In the genomic region with DNA sequence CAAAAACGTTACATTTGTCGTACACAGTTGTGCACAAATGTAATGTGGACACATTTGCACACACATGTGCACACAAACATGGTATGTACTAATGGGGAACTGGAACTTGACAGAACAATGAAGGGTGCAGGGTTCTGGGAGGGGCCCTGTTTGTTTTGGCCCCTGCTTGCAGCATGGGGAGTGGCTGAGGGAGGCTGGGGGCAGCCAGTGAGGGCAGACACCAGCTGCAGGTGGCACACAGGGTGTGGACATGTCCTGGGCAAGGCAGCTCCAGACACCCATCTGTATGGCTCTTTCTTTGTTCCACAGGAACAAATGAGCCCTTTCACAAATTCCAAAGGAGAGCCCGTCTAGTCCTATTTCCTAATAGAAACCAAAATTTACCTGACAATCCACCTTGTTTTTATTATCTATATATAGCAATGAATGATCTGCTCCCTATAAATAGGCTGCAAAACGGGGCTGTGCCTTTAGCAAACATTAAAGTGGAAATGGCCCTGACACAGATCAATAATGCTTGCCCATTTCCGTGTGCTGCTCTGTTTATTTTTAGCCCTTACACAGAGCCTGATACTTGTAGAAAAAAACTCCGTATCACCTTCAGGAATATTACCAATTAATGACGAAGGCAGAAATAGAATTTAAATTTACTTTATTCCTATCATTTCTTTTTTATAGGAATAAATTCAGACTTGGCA, we compare ENCODE assay signal across 25 cellular contexts. TPM values are rescaled to one million over a fixed set of nuclear protein-coding genes. Genes with fewer than 3 reads are reported as not detected.
DNase-seq lines count a peak whose midpoint lies in the region; ATAC-seq and TF ChIP-seq lines count a peak whose summit lies in the region.
"Had no signal": no experiment of that assay in that cellular context is flagged by ENCODE, and none has a peak within 500 bp of the region (broad histone marks: within the 10 kb centered on the region; RNA-seq: fewer than 3 reads in every experiment).

No MANE protein-coding gene starts in this region.

- H3K36me3 Mint-ChIP-seq in progenitor cell of endocrine pancreas (ENCODE audit: insufficient read depth), result peaks cover 1% of the 10 kb centered on the region

- H3K27me3 ChIP-seq in colonic mucosa, result no peaks in the 10 kb centered on the region
- H3K27me3 ChIP-seq: brain microvascular endothelial cell, esophagus muscularis mucosa, gastrocnemius medialis had no signal

- TF ChIP-seq CTCF in LNCaP clone FGC (IDR thresholded peaks at IDR 0.05; ENCODE audit: control insufficient read depth, extremely low read depth, insufficient read depth) (no peak), colonic mucosa (IDR thresholded peaks at IDR 0.05) (no peak), progenitor cell of endocrine pancreas (IDR thresholded peaks at IDR 0.05; ENCODE audit: unreplicated experiment) (no peak)

- H3K4me3 ChIP-seq in LNCaP clone FGC (ENCODE audit: low read depth, low read length), result no peak overlapping the region
- no peak overlapping the region for H3K4me3 ChIP-seq in colonic mucosa
- H3K4me3 ChIP-seq: esophagus muscularis mucosa, gastrocnemius medialis, lung had no signal

- H3K9me3 Mint-ChIP-seq in progenitor cell of endocrine pancreas (ENCODE audit: low read depth), result peaks cover 4% of the 10 kb centered on the region
- H3K9me3 Mint-ChIP-seq: activated B cell treated with CpG ODN at 0.5 μM for 24 hours; CD4-positive, alpha-beta T cell had no signal

- H3K36me3 ChIP-seq in colonic mucosa, result no peaks in the 10 kb centered on the region
- H3K36me3 ChIP-seq: brain microvascular endothelial cell, esophagus muscularis mucosa, gastrocnemius medialis had no signal

- no peaks in the 10 kb centered on the region for H3K27me3 Mint-ChIP-seq in progenitor cell of endocrine pancreas
- H3K27me3 Mint-ChIP-seq: activated B cell treated with CpG ODN at 0.5 μM for 24 hours; CD4-positive, alpha-beta T cell had no signal

- H3K4me1 ChIP-seq in colonic mucosa, result peaks cover 3% of the 10 kb centered on the region

- ATAC-seq in GM21360 (IDR thresholded peaks at IDR 0.05; ENCODE audit: unreplicated experiment), result no peak
- ATAC-seq: gastrocnemius medialis, HCT116 had no signal

- peak overlapping the region; percentile 84 for H3K27ac Mint-ChIP-seq in progenitor cell of endocrine pancreas
- H3K27ac Mint-ChIP-seq: activated B cell treated with CpG ODN at 0.5 μM for 24 hours; CD4-positive, alpha-beta T cell had no signal

- no peak overlapping the region for H3K9ac ChIP-seq in colonic mucosa (ENCODE audit: low read depth in 2 of 2, low read length in 2 of 2)

- no peaks in the 10 kb centered on the region for H3K9me3 ChIP-seq in colonic mucosa
- H3K9me3 ChIP-seq: esophagus muscularis mucosa, gastrocnemius medialis had no signal

- DNase-seq in COLO668 (lab: John Stamatoyannopoulos, UW; ENCODE audit: unreplicated experiment), result peak; percentile 71
- peak; percentile 47 for DNase-seq in LNCaP clone FGC (ENCODE audit: low read depth)
- DNase-seq in colonic mucosa, result peak; percentile 83
- DNase-seq in progenitor cell of endocrine pancreas (ENCODE audit: low spot score, unreplicated experiment), result no peak
- no peak for DNase-seq in NCI-H1930 (lab: John Stamatoyannopoulos, UW)
- no peak for DNase-seq in activated T-cell treated with anti-CD3 and anti-CD28 coated beads for 4 hours
- DNase-seq: activated B cell treated with CpG ODN at 0.5 μM for 24 hours; activated CD4-positive, alpha-beta T cell treated with anti-CD3 and anti-CD28 coated beads, Interleukin-2, amount 50 U/mL, for 48 hours; activated CD8-positive, alpha-beta memory T cell treated with anti-CD3 and anti-CD28 coated beads, Interleukin-2, amount 50 U/mL, for 48 hours; activated effector memory CD4-positive, alpha-beta T cell treated with anti-CD3 and anti-CD28 coated beads, Interleukin-2, amount 50 U/mL, for 16 hours; brain microvascular endothelial cell; CD4-positive, alpha-beta T cell; gastrocnemius medialis; hypothalamus; Kasumi-1; NCI-H1092; NCI-H2107; NCI-H510A; nucleus accumbens; stimulated activated CD4-positive, alpha-beta T cell treated with anti-CD3 and anti-CD28 coated beads, Interleukin-12 subunit alpha, Interleukin-12 subunit beta, amount 100 ng/mL, for 4 hours; T1000 had no signal

- intact Hi-C loops in colonic mucosa (cut with DNase I), result no loop called here

- peak overlapping the region; percentile 40 for H3K27ac ChIP-seq in colonic mucosa
- H3K27ac ChIP-seq: brain microvascular endothelial cell, esophagus muscularis mucosa had no signal

- peaks cover 18% of the 10 kb centered on the region for H3K4me1 Mint-ChIP-seq in progenitor cell of endocrine pancreas (ENCODE audit: low read depth)

- no peak overlapping the region for H3K4me3 Mint-ChIP-seq in progenitor cell of endocrine pancreas (ENCODE audit: low read depth)
- H3K4me3 Mint-ChIP-seq: activated B cell treated with CpG ODN at 0.5 μM for 24 hours; CD4-positive, alpha-beta T cell had no signal

RNA-seq across cellular contexts. Expression of a gene that starts 26.4 kb away (rescaled TPM):
- total RNA-seq in colonic mucosa (10 to 100 TPM; 32.5 to 33.7 TPM), progenitor cell of endocrine pancreas (10.3 and 11.6 TPM in 2 replicates)

Comparison
In these comparisons a context has a peak if more than half of its experiments do, and no peak if none do; other contexts are left out.
1. DNase-seq: peak in COLO668 (single experiment), LNCaP clone FGC (single experiment) and colonic mucosa (single experiment); none in progenitor cell of endocrine pancreas (single experiment), NCI-H1930 (0 of 2) and activated T-cell treated with anti-CD3 and anti-CD28 coated beads for 4 hours (single experiment).